ENCODE assay signal across 8 cellular contexts in the genomic region with DNA sequence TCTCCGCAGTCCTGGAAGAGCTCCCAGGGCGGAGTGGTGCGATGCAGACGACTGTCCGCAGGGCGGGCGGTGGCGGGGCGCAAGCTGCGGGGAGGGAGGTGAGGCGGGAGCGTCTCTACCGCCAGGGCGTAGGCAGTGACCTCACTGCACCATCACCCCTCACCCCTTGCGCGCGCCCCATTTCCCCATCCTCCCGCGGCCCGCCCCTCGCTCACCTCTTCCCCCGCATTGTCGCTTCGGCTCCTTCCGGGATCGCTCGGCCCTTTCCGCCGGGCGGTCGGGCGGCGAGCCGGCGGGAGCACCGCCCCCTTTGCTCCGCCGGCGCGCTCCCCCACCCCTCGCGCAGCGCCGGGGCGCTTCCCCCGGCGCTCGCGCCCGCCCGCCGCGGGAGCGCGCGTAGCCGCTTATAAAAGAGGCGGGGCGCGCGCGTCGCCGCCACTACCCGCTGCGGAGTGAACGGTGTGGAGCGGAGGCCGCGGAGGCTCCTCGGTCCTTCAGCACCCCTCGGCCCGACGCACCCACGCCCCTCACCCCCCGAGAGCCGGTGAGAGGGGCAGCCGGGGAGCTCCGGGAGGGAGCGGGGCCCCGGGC. TPM values are rescaled to one million over a fixed set of nuclear protein-coding genes. Genes with fewer than 3 reads are reported as not detected.
DNase-seq lines count a peak whose midpoint lies in the region; ATAC-seq and TF ChIP-seq lines count a peak whose summit lies in the region.

TSS of gene SPTAN1 (plus strand) at position 435 of the 591 bp plus-strand sequence. CDS start 14,154 bp downstream, outside the sequence.

- peak within 1 kb of the TSS; percentile 57 to 98 (median 91) for H3K27ac ChIP-seq in adrenal gland
- H3K27ac ChIP-seq in left ventricle myocardium inferior (replicated peaks): peak within 1 kb of the TSS; percentile 100
- H3K27ac ChIP-seq in prostate gland: peak within 1 kb of the TSS; percentile 95 to 97
- H3K27ac ChIP-seq in upper lobe of right lung: peak within 1 kb of the TSS; percentile 94

- H3K4me3 ChIP-seq in adrenal gland (peak within 1 kb of the TSS; percentile 10 to 96 (median 71)), left ventricle myocardium inferior (peak within 1 kb of the TSS; percentile 99), prostate gland (peak within 1 kb of the TSS; percentile 99), upper lobe of right lung (peak within 1 kb of the TSS; percentile 95)

- intact Hi-C loops in T-helper 1 cell treated with Interleukin-12 subunit alpha and Interleukin-12 subunit beta and Interleukin-4 antibody, amounts not matched to agents 30 ng/mL and 1 ng/mL, for 36 hours (cut with micrococcal nuclease): loop anchor here (1.0 to 5.0 kb wide), 13 partner anchors 35 to 560 kb away; partner anchors contain the start of genes CIZ1, COQ4, CRAT and DOLK
- intact Hi-C loops in adrenal gland (cut with DNase I): no loop called here
- intact Hi-C loops in left ventricle myocardium inferior (cut with micrococcal nuclease): no loop called here
- intact Hi-C loops in prostate gland (cut with DNase I): loop anchor here (5.0 to 10.0 kb wide), 2 partner anchors 45 to 53 kb away; no protein-coding TSS in a partner anchor
- intact Hi-C loops in upper lobe of right lung (cut with DNase I): no loop called here

- peak; percentile 99 for TF ChIP-seq POLR2A in GM15510 (IDR thresholded peaks at IDR 0.05; ENCODE audit: borderline replicate concordance, extremely low read depth, insufficient read length)
- peak; percentile 93 to 98 for TF ChIP-seq POLR2A in adrenal gland (IDR thresholded peaks at IDR 0.05)
- TF ChIP-seq POLR2A in prostate gland (IDR thresholded peaks at IDR 0.05): peak; percentile 85

- no peaks in the 10 kb centered on the region for H3K36me3 ChIP-seq in adrenal gland (replicated peaks in 1 of 2)
- H3K36me3 ChIP-seq in left ventricle myocardium inferior: no peaks in the 10 kb centered on the region
- no peaks in the 10 kb centered on the region for H3K36me3 ChIP-seq in prostate gland
- no peaks in the 10 kb centered on the region for H3K36me3 ChIP-seq in upper lobe of right lung

- no peaks in the 10 kb centered on the region for H3K9me3 ChIP-seq in adrenal gland (replicated peaks in 1 of 3)
- no peaks in the 10 kb centered on the region for H3K9me3 ChIP-seq in left ventricle myocardium inferior (replicated peaks)
- H3K9me3 ChIP-seq in prostate gland: no peaks in the 10 kb centered on the region
- H3K9me3 ChIP-seq in upper lobe of right lung: no peaks in the 10 kb centered on the region

- peak in 3 of 6 experiments; percentile 27 to 52 (median 46) for TF ChIP-seq CTCF in adrenal gland (IDR thresholded peaks at IDR 0.05)
- TF ChIP-seq CTCF in left ventricle myocardium inferior (IDR thresholded peaks at IDR 0.05; ENCODE audit: borderline replicate concordance): peak; percentile 28
- peak in 1 of 4 experiments; percentile 20 for TF ChIP-seq CTCF in prostate gland (IDR thresholded peaks at IDR 0.05)
- TF ChIP-seq CTCF in upper lobe of right lung (IDR thresholded peaks at IDR 0.05): peak; percentile 8

- H3K27me3 ChIP-seq in adrenal gland: no peaks in the 10 kb centered on the region
- no peaks in the 10 kb centered on the region for H3K27me3 ChIP-seq in left ventricle myocardium inferior (ENCODE audit: low read depth)
- no peaks in the 10 kb centered on the region for H3K27me3 ChIP-seq in prostate gland (replicated peaks; ENCODE audit: insufficient read depth)
- H3K27me3 ChIP-seq in upper lobe of right lung: no peaks in the 10 kb centered on the region

- ATAC-seq in HG02870 (IDR thresholded peaks at IDR 0.05; ENCODE audit: unreplicated experiment) (peak; percentile 77), upper lobe of right lung (peak; percentile 95)

- peak; percentile 91 for DNase-seq in NCI-H146 (lab: John Stamatoyannopoulos, UW)
- peak in 6 of 7 donors; percentile 86 to 93 (median 90) for DNase-seq in adrenal gland
- DNase-seq in left ventricle myocardium inferior: peak; percentile 91
- DNase-seq in prostate gland (ENCODE audit: low spot score): peak; percentile 79
- peak; percentile 96 for DNase-seq in upper lobe of right lung

- H3K4me1 ChIP-seq in adrenal gland (replicated peaks in 1 of 2): peaks cover 15 to 49% of the 10 kb centered on the region in 2 donors
- peaks cover 82% of the 10 kb centered on the region for H3K4me1 ChIP-seq in left ventricle myocardium inferior
- peaks cover 4% of the 10 kb centered on the region for H3K4me1 ChIP-seq in prostate gland (replicated peaks)
- H3K4me1 ChIP-seq in upper lobe of right lung: peaks cover 50% of the 10 kb centered on the region

- 0 to 2% (median 0%) methylated on average over 3 to 81 of the region's 81 CpGs for WGBS in adrenal gland, 4 donors
- under 1% methylated on average over 76 of the region's 81 CpGs for WGBS in prostate gland

RNA-seq across cellular contexts. Expression of gene SPTAN1, which starts in this region (rescaled TPM):
- 354 and 362 TPM in 2 replicates for total RNA-seq in T-helper 1 cell treated with Interleukin-12 subunit alpha and Interleukin-12 subunit beta and Interleukin-4 antibody, amounts not matched to agents 30 ng/mL and 1 ng/mL, for 36 hours
- total RNA-seq in adrenal gland (100 to 1,000 TPM; 172 to 316 (median 227) TPM), left ventricle myocardium inferior (269 TPM), prostate gland (100 to 1,000 TPM; 130 to 472 TPM), upper lobe of right lung (358 TPM)
- polyA plus RNA-seq in adrenal gland: 100 to 1,000 TPM; 167 to 278 (median 252) TPM

Comparison
In these comparisons a context has a peak if more than half of its experiments do, and no peak if none do; other contexts are left out.
1. Peak in every context shown above with its lines: DNase-seq, ATAC-seq, H3K4me3 ChIP-seq and H3K27ac ChIP-seq.
2. intact Hi-C loops: an anchor here in T-helper 1 cell treated with Interleukin-12 subunit alpha and Interleukin-12 subunit beta and Interleukin-4 antibody, amounts not matched to agents 30 ng/mL and 1 ng/mL, for 36 hours (1.0 to 5.0 kb wide) and prostate gland (5.0 to 10.0 kb wide); none called in adrenal gland, left ventricle myocardium inferior and upper lobe of right lung.